27 cellular contexts compared by ENCODE assay signal in genomic region chr20:2408111-2408510, GRCh38. TPM values are rescaled to one million over a fixed set of nuclear protein-coding genes. Genes with fewer than 3 reads are reported as not detected.
DNase-seq lines count a peak whose midpoint lies in the region; FAIRE-seq and TF ChIP-seq lines count a peak whose summit lies in the region.
"Had no signal": no experiment of that assay in that cellular context is flagged by ENCODE, and none has a peak within 500 bp of the region (broad histone marks: within the 10 kb centered on the region; RNA-seq: fewer than 3 reads in every experiment).

No MANE protein-coding gene starts in this region.

- H3K9me3 ChIP-seq in Karpas-422 (ENCODE audit: low read length) (peaks cover 5% of the 10 kb centered on the region; the same call in 1 of the 2 replicates), H1 (ENCODE audit: insufficient read depth in 2 of 2, low read depth in 1 of 2, low read length in 1 of 2) (peaks cover 0 to 7% of the 10 kb centered on the region in 2 experiments; a peak in 1 of 4 replicates), neural progenitor cell (ENCODE audit: low read depth) (no peaks in the 10 kb centered on the region)
- H3K9me3 ChIP-seq: BE2C, HAP-1 had no signal

- TF ChIP-seq POLR2A in H1 (IDR thresholded peaks at IDR 0.05; ENCODE audit: control extremely low read depth in 1 of 2, low read depth in 2 of 2, low read length in 2 of 2), result no peak

- H3K79me2 ChIP-seq in Karpas-422 (ENCODE audit: low read length), result no peaks in the 10 kb centered on the region
- H3K79me2 ChIP-seq in H1 (ENCODE audit: control insufficient read depth in 1 of 2, insufficient read depth in 2 of 2, low read length in 2 of 2), result no peaks in the 10 kb centered on the region
- H3K79me2 ChIP-seq in neural progenitor cell (ENCODE audit: low read depth), result no peaks in the 10 kb centered on the region

- H3K79me1 ChIP-seq in H1 (ENCODE audit: low read depth, low read length), result no peaks in the 10 kb centered on the region

- H2BK5ac ChIP-seq in H1 (ENCODE audit: low read depth, low read length), result no peak overlapping the region

- CTCF ChIA-PET in H1 (lab: Charles Lee; ENCODE audit: partially characterized antibody), result interaction anchor here (1.1 to 18.3 kb wide), 4 partner anchors 9 to 58 kb away, joined by 3 to 210 read pairs (median 8); partner anchors contain the start of gene TGM6
- CTCF ChIA-PET in activated naive CD4-positive, alpha-beta T cell treated with anti-CD3 and anti-CD28 coated beads for 36 hours (lab: Charles Lee), result no interaction called here

- no peak for TF ChIP-seq RAD21 in H1 (IDR thresholded peaks at IDR 0.05 in 1 of 2, conservative IDR thresholded peaks at IDR 0.05 in 1 of 2; ENCODE audit: low read depth in 2 of 2, low read length in 2 of 2)

- H3K4me1 ChIP-seq in Karpas-422 (ENCODE audit: low read length), result no peaks in the 10 kb centered on the region
- 0 out of 7 replicates have a peak, but pooled peaks cover 0 to 2% (median 0%) of the 10 kb centered on the region in 4 experiments for H3K4me1 ChIP-seq in H1 (replicated peaks in 1 of 4; ENCODE audit: control insufficient read depth in 3 of 4, insufficient read depth in 4 of 4, low read length in 3 of 4)
- H3K4me1 ChIP-seq in neural progenitor cell, result no peaks in the 10 kb centered on the region
- H3K4me1 ChIP-seq: BE2C; BLaER1 treated with 17β-estradiol and CSF1 and Interleukin-3, amounts not matched to agents 10 nM and 100 nM; HAP-1 had no signal

- no peak for TF ChIP-seq EP300 in H1 (IDR thresholded peaks at IDR 0.05; ENCODE audit: borderline replicate concordance in 1 of 2, low read depth in 2 of 2, low read length in 2 of 2)

- no peak overlapping the region for H3K27ac Mint-ChIP-seq in neural progenitor cell
- H3K27ac Mint-ChIP-seq in activated naive CD4-positive, alpha-beta T cell treated with anti-CD3 and anti-CD28 coated beads for 36 hours, result no peak overlapping the region
- H3K27ac Mint-ChIP-seq: CD4-positive, alpha-beta T cell; CD8-positive, alpha-beta memory T cell; GM23338; HFFc6 had no signal

- H3K27ac ChIP-seq in Karpas-422 (ENCODE audit: low read length) (no peak overlapping the region), H1 (ENCODE audit: low read depth, low read length) (no peak overlapping the region), neural progenitor cell (no peak overlapping the region)
- H3K27ac ChIP-seq: BLaER1 treated with 17β-estradiol and CSF1 and Interleukin-3, amounts not matched to agents 10 nM and 100 nM had no signal

- peaks cover 4% of the 10 kb centered on the region for H3K27me3 Mint-ChIP-seq in neural progenitor cell (ENCODE audit: insufficient read depth, low read depth)
- peaks cover 6% of the 10 kb centered on the region for H3K27me3 Mint-ChIP-seq in activated naive CD4-positive, alpha-beta T cell treated with anti-CD3 and anti-CD28 coated beads for 36 hours (ENCODE audit: low read depth)

- H3K4me1 Mint-ChIP-seq in neural progenitor cell, result peaks cover 5% of the 10 kb centered on the region
- no peaks in the 10 kb centered on the region for H3K4me1 Mint-ChIP-seq in activated naive CD4-positive, alpha-beta T cell treated with anti-CD3 and anti-CD28 coated beads for 36 hours (ENCODE audit: low read depth)
- H3K4me1 Mint-ChIP-seq: CD14-positive monocyte; CD8-positive, alpha-beta memory T cell; GM23338 had no signal

- H3K9me2 ChIP-seq in Karpas-422 (replicated peaks; ENCODE audit: insufficient read depth, low read length), result no peaks in the 10 kb centered on the region

- no peak for FAIRE-seq in H1 (lab: Jason Lieb, UNC)
- FAIRE-seq: D721Med, GM12891, GM18507, H54 had no signal

- H4K91ac ChIP-seq in H1 (replicated peaks; ENCODE audit: insufficient read length, low read length), result no peak overlapping the region

- H3K4me3 ChIP-seq in Karpas-422 (ENCODE audit: low read length) (no peak overlapping the region), H1 (ENCODE audit: extremely low read depth in 1 of 4, insufficient read depth in 2 of 4, low read depth in 3 of 4, low read length in 4 of 4) (no peak overlapping the region), neural progenitor cell (no peak overlapping the region)
- H3K4me3 ChIP-seq: BLaER1 treated with 17β-estradiol and CSF1 and Interleukin-3, amounts not matched to agents 10 nM and 100 nM; GM23338; HAP-1 had no signal

- H2BK20ac ChIP-seq in H1 (ENCODE audit: low read length), result no peak overlapping the region

- H3K27me3 ChIP-seq in Karpas-422 (ENCODE audit: low read length) (no peaks in the 10 kb centered on the region), H1 (replicated peaks in 1 of 4; ENCODE audit: control insufficient read depth in 3 of 4, extremely low read depth in 1 of 4, insufficient read depth in 3 of 4, low read length in 3 of 4) (no peaks in the 10 kb centered on the region), neural progenitor cell (no peaks in the 10 kb centered on the region)
- H3K27me3 ChIP-seq: BE2C; BLaER1 treated with 17β-estradiol and CSF1 and Interleukin-3, amounts not matched to agents 10 nM and 100 nM had no signal

- H3K4me2 ChIP-seq in Karpas-422 (ENCODE audit: low read depth, low read length, poor library complexity, severe bottlenecking), result no peak overlapping the region
- H3K4me2 ChIP-seq in H1 (ENCODE audit: insufficient read depth in 1 of 2, low read depth in 2 of 2, low read length in 2 of 2), result no peak overlapping the region
- no peak overlapping the region for H3K4me2 ChIP-seq in neural progenitor cell
- H3K4me2 ChIP-seq: BLaER1 treated with 17β-estradiol and CSF1 and Interleukin-3, amounts not matched to agents 10 nM and 100 nM; GM23338 had no signal

- no peak overlapping the region for H3K18ac ChIP-seq in H1 (ENCODE audit: extremely low read depth, low read length)

- H4K8ac ChIP-seq in H1 (ENCODE audit: extremely low read depth, insufficient read depth, low read length), result no peak overlapping the region

- H2BK15ac ChIP-seq in H1 (ENCODE audit: low read length), result no peak overlapping the region

- no peak overlapping the region for H2BK120ac ChIP-seq in H1 (replicated peaks; ENCODE audit: low read depth, low read length)

- H4K20me1 ChIP-seq in Karpas-422 (ENCODE audit: insufficient read depth, low read depth, low read length), result no peaks in the 10 kb centered on the region
- no peaks in the 10 kb centered on the region for H4K20me1 ChIP-seq in H1 (replicated peaks in 1 of 2; ENCODE audit: control insufficient read depth in 1 of 2, insufficient read depth in 2 of 2, low read length in 2 of 2)
- no peaks in the 10 kb centered on the region for H4K20me1 ChIP-seq in neural progenitor cell (ENCODE audit: low read depth)
- H4K20me1 ChIP-seq: BLaER1 treated with 17β-estradiol and CSF1 and Interleukin-3, amounts not matched to agents 10 nM and 100 nM had no signal

- H2AFZ ChIP-seq in Karpas-422 (ENCODE audit: low read length), result no peak overlapping the region
- peak overlapping the region; percentile 20; the same call in 1 of the 2 replicates for H2AFZ ChIP-seq in H1 (ENCODE audit: low read length)
- peak overlapping the region; percentile 52 for H2AFZ ChIP-seq in neural progenitor cell (replicated peaks)
- H2AFZ ChIP-seq: GM23338 had no signal

- H3K36me3 Mint-ChIP-seq in neural progenitor cell, result no peaks in the 10 kb centered on the region
- H3K36me3 Mint-ChIP-seq in activated naive CD4-positive, alpha-beta T cell treated with anti-CD3 and anti-CD28 coated beads for 36 hours (ENCODE audit: low read depth), result no peaks in the 10 kb centered on the region
- H3K36me3 Mint-ChIP-seq: CD14-positive monocyte had no signal

- H2AK5ac ChIP-seq in H1 (ENCODE audit: low read depth, low read length), result no peak overlapping the region

- no peak overlapping the region for H2BK12ac ChIP-seq in H1 (ENCODE audit: low read depth, low read length)

- H3K56ac ChIP-seq in H1 (replicated peaks; ENCODE audit: insufficient read length, low read depth, low read length), result no peak overlapping the region

- H3F3A ChIP-seq in neural progenitor cell (ENCODE audit: low read depth), result no peaks in the 10 kb centered on the region

- H3K9ac ChIP-seq in Karpas-422 (ENCODE audit: low read length) (no peak overlapping the region), H1 (replicated peaks in 1 of 4; ENCODE audit: extremely low read depth in 1 of 4, low read depth in 3 of 4, low read length in 3 of 4) (no peak overlapping the region), neural progenitor cell (no peak overlapping the region)
- H3K9ac ChIP-seq: BLaER1 treated with 17β-estradiol and CSF1 and Interleukin-3, amounts not matched to agents 10 nM and 100 nM had no signal

- peaks cover 4% of the 10 kb centered on the region for H3K9me3 Mint-ChIP-seq in neural progenitor cell
- peaks cover 7% of the 10 kb centered on the region for H3K9me3 Mint-ChIP-seq in activated naive CD4-positive, alpha-beta T cell treated with anti-CD3 and anti-CD28 coated beads for 36 hours
- H3K9me3 Mint-ChIP-seq: CD4-positive, alpha-beta T cell had no signal

- H3K14ac ChIP-seq in H1 (ENCODE audit: insufficient read length), result no peak overlapping the region

- no peaks in the 10 kb centered on the region for H3K36me3 ChIP-seq in Karpas-422 (ENCODE audit: insufficient read depth, low read length)
- H3K36me3 ChIP-seq in H1 (ENCODE audit: control insufficient read depth in 2 of 4, insufficient read depth in 4 of 4, low read length in 3 of 4), result no peaks in the 10 kb centered on the region
- no peaks in the 10 kb centered on the region for H3K36me3 ChIP-seq in neural progenitor cell
- H3K36me3 ChIP-seq: BE2C; BLaER1 treated with 17β-estradiol and CSF1 and Interleukin-3, amounts not matched to agents 10 nM and 100 nM; HAP-1 had no signal

- H4K5ac ChIP-seq in H1 (ENCODE audit: insufficient read length, low read depth, low read length), result no peak overlapping the region

- intact Hi-C loops in activated naive CD4-positive, alpha-beta T cell treated with anti-CD3 and anti-CD28 coated beads for 36 hours (cut with micrococcal nuclease), result no loop called here

- H3K4me3 Mint-ChIP-seq in neural progenitor cell, result no peak overlapping the region
- H3K4me3 Mint-ChIP-seq in activated naive CD4-positive, alpha-beta T cell treated with anti-CD3 and anti-CD28 coated beads for 36 hours, result no peak overlapping the region
- H3K4me3 Mint-ChIP-seq: CD4-positive, alpha-beta T cell; CD8-positive, alpha-beta memory T cell; GM23338; HFFc6 had no signal

- DNase-seq in Karpas-422, result peak; percentile 9
- no peak for DNase-seq in H1 (ENCODE audit: low read depth in 1 of 2, low spot score in 2 of 2)
- DNase-seq in neural progenitor cell (ENCODE audit: low spot score), result no peak
- DNase-seq in activated naive CD4-positive, alpha-beta T cell treated with anti-CD3 and anti-CD28 coated beads for 36 hours, result no peak
- no peak for DNase-seq in AG08396 (ENCODE audit: low spot score)
- DNase-seq in NCI-H1105 (lab: John Stamatoyannopoulos, UW), result no peak
- DNase-seq: AML-193; BE2C; CD4-positive, alpha-beta T cell; CD8-positive, alpha-beta memory T cell; DMS 273 treated with DMSO at 0.1 percent for 48 hours; DMS53; DMS79 treated with DMSO at 0.1 percent for 48 hours; GF-D8; HFFc6 had no signal

- POLR2A ChIA-PET in H1 (lab: Charles Lee; ENCODE audit: partially characterized antibody), result no interaction called here

- TF ChIP-seq CTCF in H1 (IDR thresholded peaks at IDR 0.05; ENCODE audit: control extremely low read depth in 1 of 3, insufficient read depth in 1 of 3, low read depth in 1 of 3, low read length in 3 of 3) (no peak), neural progenitor cell (IDR thresholded peaks at IDR 0.05) (no peak)

- no peaks in the 10 kb centered on the region for H3K23me2 ChIP-seq in H1 (ENCODE audit: low read depth, low read length)

- no peak overlapping the region for H3K23ac ChIP-seq in H1 (ENCODE audit: insufficient read length)

- 100% methylated on average over 1 of the region's 1 CpG; no CpG with 5 or more reads in 1 of the 2 experiments for WGBS in H1 (ENCODE audit: extremely low coverage in 1 of 2, insufficient coverage in 1 of 2, insufficient read length in 1 of 2, insufficient replicate concordance in 2 of 2, low coverage in 1 of 2, low lambda C conversion rate in 2 of 2, missing lambda C conversion rate in 1 of 2), 2 experiments

- H3K4ac ChIP-seq in H1 (replicated peaks; ENCODE audit: insufficient read length, low read depth, low read length), result no peak overlapping the region

RNA-seq across cellular contexts. Expression of gene TGM6, which starts 27.4 kb away (rescaled TPM):
- not detected in 2 replicates for total RNA-seq in Karpas-422 (2014; rRNA removed; shearing (Covaris generic); ENCODE audit: low replicate concordance)
- not detected in 2 replicates for total RNA-seq in H1 (2021; fragmentation: NEBNext Ultra II Directional; extraction: Animal tissue kit (Norgen Biotek cat#: 25700))
- 0.03 and 0.16 TPM in 2 replicates for polyA plus RNA-seq in H1 (2011; rRNA removed)
- not detected for polyA plus RNA-seq in H1 (2011; cell fraction: cytosol; rRNA removed)
- 0.11 TPM for polyA plus RNA-seq in H1 (2011; cell fraction: nucleus; rRNA removed)
- polyA plus RNA-seq in H1 (2012, experiment 1 of 2), result not detected in 4 replicates
- polyA plus RNA-seq in H1 (2012, experiment 2 of 2), result not detected
- not detected for polyA plus RNA-seq in H1 (2013, experiment 1 of 2)
- polyA plus RNA-seq in H1 (2013, experiment 2 of 2), result not detected
- polyA minus RNA-seq in H1 (2011; rRNA and poly(A)+ RNA removed), result not detected in 2 replicates
- polyA minus RNA-seq in H1 (2011; cell fraction: cytosol; rRNA and poly(A)+ RNA removed), result not detected
- not detected for polyA minus RNA-seq in H1 (2011; cell fraction: nucleus; rRNA and poly(A)+ RNA removed)
- not detected in 2 replicates for total RNA-seq in neural progenitor cell (ENCODE audit: low replicate concordance)
- not detected for total RNA-seq in activated naive CD4-positive, alpha-beta T cell treated with anti-CD3 and anti-CD28 coated beads for 36 hours
- total RNA-seq: A172; A673; CD4-positive, alpha-beta T cell; CD8-positive, alpha-beta memory T cell; Daoy; G401; GM23338; HFFc6 had no signal
- polyA plus RNA-seq: CD14-positive monocyte; CD8-positive, alpha-beta memory T cell; GM23338 had no signal
